Comparison of ENCODE assay signal across 8 cellular contexts in the genomic region with DNA sequence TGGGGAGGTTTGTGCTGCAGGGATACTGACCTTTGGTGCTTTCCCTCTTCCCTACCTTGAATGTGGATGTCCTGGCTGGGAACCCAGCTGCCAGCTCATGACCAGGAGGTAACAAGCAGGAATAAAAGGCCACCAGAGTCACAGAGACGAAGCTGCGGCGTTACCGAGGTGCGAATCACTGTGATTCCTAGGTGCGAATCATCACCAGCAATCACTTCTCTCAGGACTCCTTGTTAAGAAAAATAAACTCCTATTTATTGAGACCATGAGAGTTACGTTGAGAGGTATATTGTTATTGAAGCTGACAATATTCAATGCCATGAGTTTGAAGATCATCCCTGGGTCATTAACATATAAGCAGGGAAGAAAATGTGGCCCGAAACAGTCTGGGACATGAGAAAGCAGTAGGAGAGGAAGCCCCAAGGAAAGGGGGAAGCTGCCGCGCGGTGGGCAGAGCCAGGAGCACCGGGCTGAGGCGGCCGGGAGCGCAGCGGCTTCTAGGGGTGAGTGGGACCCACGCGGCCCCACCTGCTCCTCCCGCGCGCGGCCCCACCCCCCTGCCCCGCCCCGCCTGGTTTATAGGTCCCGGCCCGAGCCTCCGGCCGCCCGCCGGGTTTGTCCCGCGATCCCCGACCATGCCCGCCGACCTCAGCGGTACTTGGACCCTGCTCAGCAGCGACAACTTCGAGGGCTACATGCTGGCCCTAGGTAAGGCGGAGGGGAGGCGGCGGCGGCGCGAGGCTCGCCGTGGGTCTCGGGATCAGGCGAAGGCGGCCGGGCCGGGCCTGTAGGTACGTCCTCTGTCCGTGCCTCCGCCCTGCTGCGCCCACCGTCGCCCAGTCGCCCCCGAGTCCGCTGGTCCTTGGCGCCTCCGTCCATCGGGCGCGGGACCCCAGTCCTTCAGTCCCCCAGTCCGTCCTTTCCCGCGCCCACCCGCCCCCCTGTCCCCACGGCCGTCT. TPM values are rescaled to one million over a fixed set of nuclear protein-coding genes. Genes with fewer than 3 reads are reported as not detected.
A peak's percentile ranks its signal among the peaks of the same experiment; 100 is the strongest.
DNase-seq lines count a peak whose midpoint lies in the region; ATAC-seq, FAIRE-seq and TF ChIP-seq lines count a peak whose summit lies in the region.

A gene (plus strand): TSS at position 605 of the 959 bp plus-strand sequence. CDS start 31 bp downstream, at position 636.

- peak within 1 kb of the TSS; percentile 77 for H3K4me2 ChIP-seq in astrocyte (ENCODE audit: low read length)

- TF ChIP-seq CTCF in Caco-2 (IDR thresholded peaks at IDR 0.05; ENCODE audit: insufficient read depth in 1 of 2, low read depth in 1 of 2, low read length in 1 of 2, severe bottlenecking in 1 of 2, unreplicated experiment in 1 of 2), result no peak
- no peak for TF ChIP-seq CTCF in astrocyte (IDR thresholded peaks at IDR 0.05; ENCODE audit: insufficient read depth, low read depth, low read length)

- H3K9me3 ChIP-seq in Caco-2 (no peaks in the 10 kb centered on the region), astrocyte (ENCODE audit: insufficient read depth, low read depth, low read length) (no peaks in the 10 kb centered on the region), iPS-15b (ENCODE audit: control insufficient read depth, insufficient read depth, low read length) (no peaks in the 10 kb centered on the region)

- H3K9ac ChIP-seq in astrocyte (ENCODE audit: low read length), result no peak within 1 kb of the TSS
- peak within 1 kb of the TSS; percentile 47 for H3K9ac ChIP-seq in iPS-15b (ENCODE audit: low read depth, low read length)

- H3K36me3 Mint-ChIP-seq in Caco-2 (ENCODE audit: insufficient read depth, unreplicated experiment) (no peaks in the 10 kb centered on the region), astrocyte (ENCODE audit: low read depth, unreplicated experiment) (no peaks in the 10 kb centered on the region)

- H2AFZ ChIP-seq in astrocyte (ENCODE audit: low read depth, low read length), result peak within 1 kb of the TSS; percentile 77

- intact Hi-C loops in Caco-2 (cut with micrococcal nuclease; ENCODE audit: unreplicated experiment), result loop anchor here (5.0 kb wide), 1 partner anchor 35 kb away; a partner anchor contains a TSS

- FAIRE-seq in astrocyte (lab: Jason Lieb, UNC), result no peak

- TF ChIP-seq POLR2A in erythroblast (IDR thresholded peaks at IDR 0.05; ENCODE audit: low read length), result no peak

- H3K4me1 ChIP-seq in Caco-2 (no peaks in the 10 kb centered on the region), astrocyte (ENCODE audit: insufficient read depth, low read length) (no peaks in the 10 kb centered on the region), iPS-15b (ENCODE audit: control insufficient read depth, insufficient read depth, low read length) (peaks cover 3% of the 10 kb centered on the region)

- H3K4me1 Mint-ChIP-seq in Caco-2 (ENCODE audit: low read depth, unreplicated experiment), result peaks cover 14% of the 10 kb centered on the region
- no peaks in the 10 kb centered on the region for H3K4me1 Mint-ChIP-seq in astrocyte (ENCODE audit: low read depth, unreplicated experiment)

- no peaks in the 10 kb centered on the region for H3K79me2 ChIP-seq in astrocyte (ENCODE audit: insufficient read depth, low read length)

- DNase-seq in Caco-2, result peak; percentile 40 to 46
- DNase-seq in M059J (ENCODE audit: low read depth), result peak; percentile 20
- DNase-seq in astrocyte (ENCODE audit: low read depth), result no peak
- no peak for DNase-seq in NK-92 treated with Interleukin-12 subunit alpha and Interleukin-12 subunit beta, amount 100 ng/mL, for 24 hours (lab: John Stamatoyannopoulos, UW)
- DNase-seq in erythroblast (lab: John Stamatoyannopoulos, UW), result no peak

- POLR2A ChIA-PET in Caco-2 (lab: Charles Lee), result no interaction called here

- H3K27me3 Mint-ChIP-seq in Caco-2 (ENCODE audit: insufficient read depth, unreplicated experiment) (no peaks in the 10 kb centered on the region), astrocyte (ENCODE audit: low read depth, unreplicated experiment) (peaks cover 25% of the 10 kb centered on the region)

- CTCF ChIA-PET in Caco-2 (lab: Charles Lee), result interaction anchor here (1.1 kb wide), 1 partner anchor 46 kb away, joined by 4 read pairs; no protein-coding TSS in a partner anchor

- no peak for ATAC-seq in GM21619 (IDR thresholded peaks at IDR 0.05; ENCODE audit: unreplicated experiment)

- no peaks in the 10 kb centered on the region for H4K20me1 ChIP-seq in astrocyte (ENCODE audit: insufficient read depth, low read length)

- H3K4me3 Mint-ChIP-seq in Caco-2 (ENCODE audit: unreplicated experiment) (peak within 1 kb of the TSS; percentile 82), astrocyte (ENCODE audit: unreplicated experiment) (peak within 1 kb of the TSS; percentile 72)

- H3K4me3 ChIP-seq in Caco-2 (ENCODE audit: low read depth, low read length), result peak within 1 kb of the TSS; percentile 53
- H3K4me3 ChIP-seq in astrocyte (ENCODE audit: insufficient read depth, low read depth, low read length), result no peak within 1 kb of the TSS
- peak within 1 kb of the TSS; percentile 55 for H3K4me3 ChIP-seq in iPS-15b (ENCODE audit: low read depth, low read length)
- peak within 1 kb of the TSS; percentile 29 to 50 (median 40) for H3K4me3 ChIP-seq in skin epidermis

- H3K27me3 ChIP-seq in Caco-2 (replicated peaks; ENCODE audit: control insufficient read depth, insufficient read depth, low read length) (no peaks in the 10 kb centered on the region), astrocyte (ENCODE audit: insufficient read depth, low read length) (peaks cover 18% of the 10 kb centered on the region), iPS-15b (ENCODE audit: control insufficient read depth, insufficient read depth, low read length) (peaks cover 18% of the 10 kb centered on the region)

- no TSS peak for BruUV-seq in Caco-2 (replicated peaks; lab: Mats Ljungman, UMichigan)

- H3K36me3 ChIP-seq in Caco-2 (ENCODE audit: control insufficient read depth, insufficient read depth, low read length) (no peaks in the 10 kb centered on the region), astrocyte (ENCODE audit: insufficient read depth, low read length) (no peaks in the 10 kb centered on the region), iPS-15b (ENCODE audit: control insufficient read depth, insufficient read depth, low read length) (no peaks in the 10 kb centered on the region)

- H3K27ac Mint-ChIP-seq in Caco-2 (ENCODE audit: unreplicated experiment) (no peak within 1 kb of the TSS), astrocyte (ENCODE audit: unreplicated experiment) (no peak within 1 kb of the TSS)

- H3K9me3 Mint-ChIP-seq in Caco-2 (ENCODE audit: unreplicated experiment) (no peaks in the 10 kb centered on the region), astrocyte (ENCODE audit: unreplicated experiment) (no peaks in the 10 kb centered on the region)

- H3K27ac ChIP-seq in astrocyte (ENCODE audit: low read depth, low read length), result no peak within 1 kb of the TSS
- peak within 1 kb of the TSS in 6 of 21 experiments; percentile 7 to 80 (median 44) for H3K27ac ChIP-seq in skin epidermis

RNA-seq across cellular contexts. Expression of the gene that starts here (rescaled TPM):
- total RNA-seq in Caco-2 (2022), result 10.3 and 11.7 TPM in 2 replicates
- 1.5 TPM in 1 of 2 replicates, not detected in the other for total RNA-seq in M059J (2014; rRNA removed; shearing (Covaris generic))
- total RNA-seq in astrocyte, result 1.0 TPM in 1 of 2 replicates, not detected in the other

Comparison
In these comparisons a context has a peak if more than half of its experiments do, and no peak if none do; other contexts are left out.
1. DNase-seq: peak in Caco-2 (2 of 2) and M059J (single experiment); none in astrocyte (single experiment), NK-92 treated with Interleukin-12 subunit alpha and Interleukin-12 subunit beta, amount 100 ng/mL, for 24 hours (single experiment) and erythroblast (0 of 2).